Comparison of ENCODE assay signal across 1 cellular context in the genomic region with DNA sequence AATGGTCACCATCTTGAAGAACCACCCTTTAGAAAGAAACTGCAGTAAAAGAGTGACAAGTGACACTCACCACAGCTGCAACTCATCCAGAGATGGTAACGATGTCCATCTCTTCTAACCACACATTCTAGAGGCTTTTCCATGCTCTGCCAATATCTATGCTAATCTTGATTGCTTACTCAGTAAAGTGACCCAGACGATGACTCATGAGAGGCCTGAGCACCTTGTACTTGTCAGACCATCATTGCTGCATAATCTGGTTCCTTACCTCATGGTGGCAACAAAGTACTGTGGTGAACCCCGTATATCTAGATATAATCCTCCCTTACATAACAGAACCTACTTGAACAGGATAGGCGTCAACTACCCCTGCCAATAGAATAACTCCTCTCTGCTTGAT.
TF ChIP-seq lines count a peak whose summit lies in the region.

No MANE protein-coding gene starts in this region.

TF ChIP-seq in SK-N-SH, 30 proteins besides CTCF, POLR2A, EP300 and RAD21 (continued from another document):
- TF ChIP-seq PBX3 (IDR thresholded peaks at IDR 0.05) (no peak), RFX5 (IDR thresholded peaks at IDR 0.05; ENCODE audit: low read length) (no peak), IRF3 (IDR thresholded peaks at IDR 0.05; ENCODE audit: low read depth, low read length) (no peak)
